Comparison of ENCODE assay signal across 24 cellular contexts in the genomic region with DNA sequence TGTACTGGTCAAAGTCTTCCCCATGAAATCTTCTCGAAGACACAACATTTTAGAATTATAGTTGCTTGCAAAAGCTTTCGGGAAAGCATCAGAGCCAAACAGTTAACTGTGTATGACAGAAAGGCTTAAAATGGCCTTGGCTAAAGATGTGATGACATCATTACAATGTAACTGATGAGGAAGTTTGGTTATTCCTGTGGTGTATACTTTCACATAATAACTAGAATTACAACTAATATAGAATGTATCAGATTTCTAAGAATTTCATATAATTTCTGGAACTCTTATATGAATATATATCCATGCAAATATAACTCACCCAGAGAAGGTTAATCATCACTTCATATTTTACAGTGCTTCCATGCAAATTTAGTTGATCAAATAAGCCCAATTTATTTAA. TPM values are rescaled to one million over a fixed set of nuclear protein-coding genes. Genes with fewer than 3 reads are reported as not detected.
"Had no signal": no experiment of that assay in that cellular context is flagged by ENCODE, and none has a peak within 500 bp of the region (broad histone marks: within the 10 kb centered on the region; RNA-seq: fewer than 3 reads in every experiment).

No MANE protein-coding gene starts in this region.

- H3K4me3 ChIP-seq: breast epithelium, lower lobe of right lung, mucosa of descending colon, pancreas, psoas muscle, right atrium auricular region, stomach, suprapubic skin, tibial nerve had no signal

- H3K36me3 ChIP-seq: breast epithelium, lower lobe of right lung, pancreas, right atrium auricular region, stomach, suprapubic skin, tibial nerve had no signal

- H3K4me1 ChIP-seq: breast epithelium, lower lobe of right lung, pancreas, psoas muscle, right atrium auricular region, stomach, tibial nerve had no signal

- DNase-seq: activated CD4-positive, alpha-beta T cell treated with anti-CD3 and anti-CD28 coated beads for 1 hour; activated CD4-positive, alpha-beta T cell treated with anti-CD3 and anti-CD28 coated beads, Interleukin-2, amount 50 U/mL, for 4 hours; activated gamma-delta T cell; effector memory CD8-positive, alpha-beta T cell; foreskin melanocyte; kidney; lower lobe of right lung; mesendoderm; mucosa of descending colon; nephron progenitor cell; pancreas; psoas muscle; stimulated activated CD4-positive, alpha-beta T cell treated with anti-CD3 and anti-CD28 coated beads, Interleukin-4, amount 100 ng/mL, for 24 hours; stomach had no signal

- H3K9me3 ChIP-seq: breast epithelium, lower lobe of right lung, mucosa of descending colon, pancreas, psoas muscle, right atrium auricular region, stomach, suprapubic skin, tibial nerve had no signal

- ATAC-seq: effector memory CD8-positive, alpha-beta T cell; esophagus mucosa; lower lobe of right lung; mucosa of descending colon; pancreas; psoas muscle had no signal

- H3K27ac ChIP-seq: breast epithelium, lower lobe of right lung, pancreas, psoas muscle, right atrium auricular region, stomach, suprapubic skin, tibial nerve had no signal

- FAIRE-seq: astrocyte, colon, endothelial cell of umbilical vein, kidney, pancreas, urothelium cell line had no signal

- H3K27me3 ChIP-seq: pancreas, right atrium auricular region had no signal

RNA-seq across cellular contexts. Expression of gene TP73, which starts 8.4 kb away (rescaled TPM):
- total RNA-seq: dermis microvascular lymphatic vessel endothelial cell had no signal
